Comparison of ENCODE assay signal across 9 cellular contexts in the genomic region with DNA sequence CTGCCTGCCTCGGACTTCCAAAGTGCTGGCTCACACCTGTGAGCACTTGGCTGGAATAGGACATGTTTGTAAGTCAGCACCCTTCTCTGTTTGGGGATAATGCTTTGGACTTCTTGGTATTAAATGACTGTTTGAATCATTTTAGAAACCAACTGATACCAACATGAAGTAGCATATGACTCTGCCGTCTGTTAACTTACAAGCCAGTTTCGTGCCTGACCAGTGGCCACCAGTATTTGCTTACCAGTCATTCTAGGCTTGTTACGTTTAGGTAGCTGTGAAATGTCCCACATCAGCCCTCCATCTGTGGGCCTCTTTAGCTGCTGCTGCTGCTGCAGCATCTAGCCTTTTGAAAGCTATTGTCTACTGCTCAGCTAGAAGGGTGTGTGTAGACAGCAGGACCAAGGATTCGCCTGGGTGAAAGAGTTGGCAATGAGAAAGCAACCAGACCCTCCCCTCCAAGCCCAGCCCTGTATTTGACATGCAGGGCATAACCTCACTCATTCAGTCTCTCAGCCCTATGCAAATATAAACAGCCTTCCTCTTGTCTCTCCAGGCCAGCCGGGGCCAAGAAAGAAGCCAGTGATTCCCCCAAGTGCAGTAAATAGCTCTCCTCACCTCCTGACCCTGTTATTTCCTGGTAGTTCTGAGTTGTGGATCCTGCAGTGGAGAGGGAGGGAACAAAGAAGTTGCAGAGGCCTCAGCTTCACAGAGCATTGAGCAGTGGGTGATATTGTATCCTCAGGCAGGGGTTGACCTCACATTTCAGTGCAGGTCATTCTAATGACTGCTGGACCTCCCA. TPM values are rescaled to one million over a fixed set of nuclear protein-coding genes. Genes with fewer than 3 reads are reported as not detected.
DNase-seq lines count a peak whose midpoint lies in the region; ATAC-seq and TF ChIP-seq lines count a peak whose summit lies in the region.
"Had no signal": no experiment of that assay in that cellular context is flagged by ENCODE, and none has a peak within 500 bp of the region (broad histone marks: within the 10 kb centered on the region; RNA-seq: fewer than 3 reads in every experiment).

No MANE protein-coding gene starts in this region.

- no peak for TF ChIP-seq POLR2A in GM18505 (IDR thresholded peaks at IDR 0.05; ENCODE audit: borderline replicate concordance, extremely low read depth, insufficient read depth, insufficient read length)
- no peak for TF ChIP-seq POLR2A in HCT116 (IDR thresholded peaks at IDR 0.05; ENCODE audit: borderline replicate concordance, extremely low read depth, insufficient read depth, insufficient read length)

- DNase-seq in HCT116 (ENCODE audit: low read depth, low spot score) (no peak), NCI-H146 treated with DMSO at 0.1 percent for 48 hours (lab: John Stamatoyannopoulos, UW; ENCODE audit: unreplicated experiment) (peak; percentile 32), fibroblast of villous mesenchyme (ENCODE audit: low read depth) (peak; percentile 81), pons (ENCODE audit: low spot score) (peak; percentile 93), mucosa of gallbladder (ENCODE audit: low spot score) (no peak)
- DNase-seq in activated naive CD8-positive, alpha-beta T cell treated with anti-CD3 and anti-CD28 coated beads, Interleukin-2, amount 50 U/mL, for 24 hours: no peak
- no peak for DNase-seq in stimulated activated CD4-positive, alpha-beta T cell treated with anti-CD3 and anti-CD28 coated beads, Interleukin-4, amount 100 ng/mL, for 24 hours

- peaks cover 3% of the 10 kb centered on the region for H3K36me3 Mint-ChIP-seq in activated naive CD8-positive, alpha-beta T cell treated with anti-CD3 and anti-CD28 coated beads, Interleukin-2, amount 50 U/mL, for 24 hours (ENCODE audit: low read depth)

- H3K9me2 ChIP-seq in HCT116 (ENCODE audit: insufficient read depth): no peaks in the 10 kb centered on the region

- peaks cover 10% of the 10 kb centered on the region for H3K4me1 Mint-ChIP-seq in activated naive CD8-positive, alpha-beta T cell treated with anti-CD3 and anti-CD28 coated beads, Interleukin-2, amount 50 U/mL, for 24 hours

- peaks cover 13 to 14% of the 10 kb centered on the region in 2 experiments; a peak in 3 of 4 replicates for H3K4me1 ChIP-seq in HCT116 (ENCODE audit: control insufficient read depth in 1 of 2, insufficient read depth in 2 of 2, low read length in 2 of 2)

- POLR2A ChIA-PET in HCT116 (lab: Charles Lee): no interaction called here

- no peak for TF ChIP-seq RAD21 in HCT116 (IDR thresholded peaks at IDR 0.05; ENCODE audit: low read depth)

- H2AFZ ChIP-seq in HCT116 (ENCODE audit: low read depth, low read length, poor library complexity, severe bottlenecking): no peak overlapping the region

- H3K27ac ChIP-seq in HCT116 (ENCODE audit: low read depth, low read length): peak overlapping the region; percentile 14; the same call in 1 of the 2 replicates

- ATAC-seq in GM18505 (IDR thresholded peaks at IDR 0.05; ENCODE audit: unreplicated experiment) (peak; percentile 76), HCT116 (0 out of 2 replicates have a peak, but pooled peaks have one; percentile 38)
- no peak for ATAC-seq in activated naive CD8-positive, alpha-beta T cell treated with anti-CD3 and anti-CD28 coated beads, Interleukin-2, amount 50 U/mL, for 24 hours

- no peak overlapping the region for H3K4me2 ChIP-seq in HCT116 (ENCODE audit: low read length)

- H3K9me3 ChIP-seq in HCT116 (ENCODE audit: control insufficient read depth in 1 of 2, insufficient read depth in 1 of 2, low read depth in 1 of 2, low read length in 2 of 2): no peaks in the 10 kb centered on the region

- H3K36me3 ChIP-seq in HCT116 (ENCODE audit: control insufficient read depth in 1 of 2, insufficient read depth in 2 of 2, low read length in 2 of 2): no peaks in the 10 kb centered on the region; a peak in 1 of 4 replicates

- H3K4me3 ChIP-seq in HCT116 (replicated peaks in 1 of 2; ENCODE audit: low read depth in 1 of 2, low read length in 2 of 2) (no peak overlapping the region), fibroblast of villous mesenchyme (ENCODE audit: low read depth, low read length) (no peak overlapping the region)

- no TSS peak for BruUV-seq in HCT116 (replicated peaks; lab: Mats Ljungman, UMichigan)

- intact Hi-C loops in HCT116 (cut with micrococcal nuclease): no loop called here

- H3K9ac ChIP-seq in HCT116 (ENCODE audit: low read length): no peak overlapping the region

- no peaks in the 10 kb centered on the region for H4K20me1 ChIP-seq in HCT116 (ENCODE audit: insufficient read depth)

- no peaks in the 10 kb centered on the region for H3K27me3 Mint-ChIP-seq in activated naive CD8-positive, alpha-beta T cell treated with anti-CD3 and anti-CD28 coated beads, Interleukin-2, amount 50 U/mL, for 24 hours
- H3K27me3 Mint-ChIP-seq: IgD-negative memory B cell had no signal

- CTCF ChIA-PET in HCT116 (lab: Charles Lee): interaction anchor here (1.3 to 1.9 kb wide), 2 partner anchors 23 to 32 kb away, joined by 4 to 5 read pairs; no protein-coding TSS in a partner anchor

- no peaks in the 10 kb centered on the region for H3K27me3 ChIP-seq in HCT116 (ENCODE audit: insufficient read depth, low read length)

- no peak overlapping the region for H3K27ac Mint-ChIP-seq in activated naive CD8-positive, alpha-beta T cell treated with anti-CD3 and anti-CD28 coated beads, Interleukin-2, amount 50 U/mL, for 24 hours

- H3K4me3 Mint-ChIP-seq in activated naive CD8-positive, alpha-beta T cell treated with anti-CD3 and anti-CD28 coated beads, Interleukin-2, amount 50 U/mL, for 24 hours: no peak overlapping the region

- RAD21 ChIA-PET in HCT116 (lab: Charles Lee; ENCODE audit: low non-redundant PET in 1 of 2, low total read pairs in 2 of 2, uncharacterized antibody in 2 of 2, unreplicated experiment in 2 of 2): no interaction called here

- peaks cover 50% of the 10 kb centered on the region for H3K79me2 ChIP-seq in HCT116 (ENCODE audit: insufficient read depth, low read length)

- TF ChIP-seq CTCF in HCT116 (IDR thresholded peaks at IDR 0.05 in 2 of 3, conservative IDR thresholded peaks at IDR 0.05 in 1 of 3; ENCODE audit: borderline replicate concordance in 1 of 3, insufficient read depth in 1 of 3, low read depth in 2 of 3, low read length in 2 of 3): no peak
- no peak for TF ChIP-seq CTCF in fibroblast of villous mesenchyme (IDR thresholded peaks at IDR 0.05; ENCODE audit: insufficient read depth, low read depth, low read length)

- H3K9me3 Mint-ChIP-seq in activated naive CD8-positive, alpha-beta T cell treated with anti-CD3 and anti-CD28 coated beads, Interleukin-2, amount 50 U/mL, for 24 hours: no peaks in the 10 kb centered on the region
- H3K9me3 Mint-ChIP-seq: IgD-negative memory B cell had no signal

TF ChIP-seq in HCT116, 20 proteins besides CTCF, POLR2A, EP300 and RAD21:
- no peak for TF ChIP-seq EGR1 (IDR thresholded peaks at IDR 0.05; ENCODE audit: low read depth)
- TF ChIP-seq, protein P1, sequence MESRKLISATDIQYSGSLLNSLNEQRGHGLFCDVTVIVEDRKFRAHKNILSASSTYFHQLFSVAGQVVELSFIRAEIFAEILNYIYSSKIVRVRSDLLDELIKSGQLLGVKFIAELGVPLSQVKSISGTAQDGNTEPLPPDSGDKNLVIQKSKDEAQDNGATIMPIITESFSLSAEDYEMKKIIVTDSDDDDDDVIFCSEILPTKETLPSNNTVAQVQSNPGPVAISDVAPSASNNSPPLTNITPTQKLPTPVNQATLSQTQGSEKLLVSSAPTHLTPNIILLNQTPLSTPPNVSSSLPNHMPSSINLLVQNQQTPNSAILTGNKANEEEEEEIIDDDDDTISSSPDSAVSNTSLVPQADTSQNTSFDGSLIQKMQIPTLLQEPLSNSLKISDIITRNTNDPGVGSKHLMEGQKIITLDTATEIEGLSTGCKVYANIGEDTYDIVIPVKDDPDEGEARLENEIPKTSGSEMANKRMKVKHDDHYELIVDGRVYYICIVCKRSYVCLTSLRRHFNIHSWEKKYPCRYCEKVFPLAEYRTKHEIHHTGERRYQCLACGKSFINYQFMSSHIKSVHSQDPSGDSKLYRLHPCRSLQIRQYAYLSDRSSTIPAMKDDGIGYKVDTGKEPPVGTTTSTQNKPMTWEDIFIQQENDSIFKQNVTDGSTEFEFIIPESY (IDR thresholded peaks at IDR 0.05; ENCODE audit: extremely low read depth, insufficient replicate concordance, low read length): no peak

RNA-seq across cellular contexts. Expression of gene NKIRAS1, which starts 51.0 kb away (rescaled TPM):
- total RNA-seq in HCT116 (2021; ENCODE audit: unreplicated experiment) (12.0 TPM), fibroblast of villous mesenchyme (13.9 and 28.1 TPM in 2 replicates), mucosa of gallbladder (11.0 TPM)
- polyA plus RNA-seq in HCT116 (2012): 4.7 and 7.0 TPM in 2 replicates

RNA-seq across cellular contexts. Expression of gene RPL15, which starts 51.1 kb away (rescaled TPM):
- 2,177 TPM for total RNA-seq in HCT116 (2021; ENCODE audit: unreplicated experiment)
- 3,201 and 3,342 TPM in 2 replicates for polyA plus RNA-seq in HCT116 (2012)
- 1,700 and 1,935 TPM in 2 replicates for total RNA-seq in fibroblast of villous mesenchyme
- total RNA-seq in mucosa of gallbladder: 1,351 TPM

Comparison
In these comparisons a context has a peak if more than half of its experiments do, and no peak if none do; other contexts are left out.
1. DNase-seq: peak in NCI-H146 treated with DMSO at 0.1 percent for 48 hours (single experiment), fibroblast of villous mesenchyme (single experiment) and pons (single experiment); none in HCT116 (single experiment), activated naive CD8-positive, alpha-beta T cell treated with anti-CD3 and anti-CD28 coated beads, Interleukin-2, amount 50 U/mL, for 24 hours (single experiment), stimulated activated CD4-positive, alpha-beta T cell treated with anti-CD3 and anti-CD28 coated beads, Interleukin-4, amount 100 ng/mL, for 24 hours (single experiment) and mucosa of gallbladder (single experiment).